Comparison of ENCODE assay signal across 22 cellular contexts in genomic region chr2:170228429-170228828, GRCh38. TPM values are rescaled to one million over a fixed set of nuclear protein-coding genes. Genes with fewer than 3 reads are reported as not detected.
"Had no signal": no experiment of that assay in that cellular context is flagged by ENCODE, and none has a peak within 500 bp of the region (broad histone marks: within the 10 kb centered on the region; RNA-seq: fewer than 3 reads in every experiment).

No MANE protein-coding gene starts in this region.

- H3K36me3 ChIP-seq: breast epithelium had no signal

- ATAC-seq: activated CD8-positive, alpha-beta memory T cell treated with anti-CD3 and anti-CD28 coated beads, Interleukin-2, amount 10 ng/mL, durations not matched to agents 7 days and 5 days; activated T-cell treated with anti-CD3 and anti-CD28 coated beads, Interleukin-2, amount 50 U/mL, for 4 hours; activated T-helper 17 cell treated with anti-CD3 and anti-CD28 coated beads, Interleukin-2, amount 50 U/mL, for 72 hours; T-helper 17 cell; WTC11 had no signal

- H3K27me3 Mint-ChIP-seq: activated T-helper 17 cell treated with anti-CD3 and anti-CD28 coated beads, Interleukin-2, amount 50 U/mL, for 72 hours had no signal

- H3K4me1 Mint-ChIP-seq: activated CD8-positive, alpha-beta memory T cell treated with anti-CD3 and anti-CD28 coated beads, Interleukin-2, amount 10 ng/mL, durations not matched to agents 7 days and 5 days; activated naive CD4-positive, alpha-beta T cell treated with anti-CD3 and anti-CD28 coated beads, Interleukin-2, amount 10 ng/mL, durations not matched to agents 7 days and 5 days; activated naive CD8-positive, alpha-beta T cell treated with anti-CD3 and anti-CD28 coated beads for 36 hours; activated T-helper 17 cell treated with anti-CD3 and anti-CD28 coated beads, Interleukin-2, amount 50 U/mL, for 72 hours; T-helper 17 cell had no signal

- H3K27ac Mint-ChIP-seq: activated CD8-positive, alpha-beta memory T cell treated with anti-CD3 and anti-CD28 coated beads, Interleukin-2, amount 10 ng/mL, durations not matched to agents 7 days and 5 days; activated naive CD4-positive, alpha-beta T cell treated with anti-CD3 and anti-CD28 coated beads, Interleukin-2, amount 10 ng/mL, durations not matched to agents 7 days and 5 days; activated naive CD8-positive, alpha-beta T cell treated with anti-CD3 and anti-CD28 coated beads for 36 hours; activated T-helper 17 cell treated with anti-CD3 and anti-CD28 coated beads, Interleukin-2, amount 50 U/mL, for 72 hours; T-helper 17 cell; WTC11 had no signal

- DNase-seq: activated CD4-positive, alpha-beta T cell treated with anti-CD3 and anti-CD28 coated beads for 48 hours; activated CD4-positive, alpha-beta T cell treated with anti-CD3 and anti-CD28 coated beads, Interleukin-2, amount 50 U/mL, for 4 hours; activated CD4-positive, CD25-positive, alpha-beta regulatory T cell treated with anti-CD3 and anti-CD28 coated beads, Interleukin-2, amount 50 U/mL, for 72 hours; activated CD8-positive, alpha-beta memory T cell treated with anti-CD3 and anti-CD28 coated beads, Interleukin-2, amount 10 ng/mL, durations not matched to agents 7 days and 5 days; activated gamma-delta T cell treated with Interleukin-2 at 50 U/mL for 16 hours; activated naive CD4-positive, alpha-beta T cell treated with anti-CD3 and anti-CD28 coated beads, Interleukin-2, amount 10 ng/mL, durations not matched to agents 7 days and 5 days; activated naive CD8-positive, alpha-beta T cell treated with anti-CD3 and anti-CD28 coated beads for 36 hours; activated T-cell treated with anti-CD3 and anti-CD28 coated beads, Interleukin-2, amount 50 U/mL, for 4 hours; anterior cingulate cortex; caudate nucleus; MM.1S; NCI-H1105; NCI-H1694 treated with DMSO at 0.1 percent for 48 hours; NCI-H345; NCI-H510A treated with DMSO at 0.1 percent for 48 hours; SIG-M5; T-helper 17 cell; T-helper 9 cell had no signal

- H3K4me1 ChIP-seq: breast epithelium had no signal

- H3K4me3 ChIP-seq: breast epithelium had no signal

- H3K4me3 Mint-ChIP-seq: activated CD8-positive, alpha-beta memory T cell treated with anti-CD3 and anti-CD28 coated beads, Interleukin-2, amount 10 ng/mL, durations not matched to agents 7 days and 5 days; activated naive CD4-positive, alpha-beta T cell treated with anti-CD3 and anti-CD28 coated beads, Interleukin-2, amount 10 ng/mL, durations not matched to agents 7 days and 5 days; activated naive CD8-positive, alpha-beta T cell treated with anti-CD3 and anti-CD28 coated beads for 36 hours; activated T-cell treated with anti-CD3 and anti-CD28 coated beads, Interleukin-2, amount 50 U/mL, for 4 hours; activated T-helper 17 cell treated with anti-CD3 and anti-CD28 coated beads, Interleukin-2, amount 50 U/mL, for 72 hours; T-helper 17 cell; WTC11 had no signal

- H3K27me3 ChIP-seq: breast epithelium had no signal

- H3K9me3 ChIP-seq: breast epithelium had no signal

- H3K36me3 Mint-ChIP-seq: activated CD8-positive, alpha-beta memory T cell treated with anti-CD3 and anti-CD28 coated beads, Interleukin-2, amount 10 ng/mL, durations not matched to agents 7 days and 5 days; activated naive CD4-positive, alpha-beta T cell treated with anti-CD3 and anti-CD28 coated beads, Interleukin-2, amount 10 ng/mL, durations not matched to agents 7 days and 5 days; activated naive CD8-positive, alpha-beta T cell treated with anti-CD3 and anti-CD28 coated beads for 36 hours; WTC11 had no signal

- H3K27ac ChIP-seq: breast epithelium had no signal

- H3K9me3 Mint-ChIP-seq: activated naive CD4-positive, alpha-beta T cell treated with anti-CD3 and anti-CD28 coated beads, Interleukin-2, amount 10 ng/mL, durations not matched to agents 7 days and 5 days; activated naive CD8-positive, alpha-beta T cell treated with anti-CD3 and anti-CD28 coated beads for 36 hours; activated T-cell treated with anti-CD3 and anti-CD28 coated beads, Interleukin-2, amount 50 U/mL, for 4 hours; activated T-helper 17 cell treated with anti-CD3 and anti-CD28 coated beads, Interleukin-2, amount 50 U/mL, for 72 hours; WTC11 had no signal

RNA-seq across cellular contexts. Expression of gene MYO3B, which starts 50.5 kb away (rescaled TPM):
- total RNA-seq: OCI-LY7 had no signal
